1 cellular context compared by ENCODE assay signal in the genomic region with DNA sequence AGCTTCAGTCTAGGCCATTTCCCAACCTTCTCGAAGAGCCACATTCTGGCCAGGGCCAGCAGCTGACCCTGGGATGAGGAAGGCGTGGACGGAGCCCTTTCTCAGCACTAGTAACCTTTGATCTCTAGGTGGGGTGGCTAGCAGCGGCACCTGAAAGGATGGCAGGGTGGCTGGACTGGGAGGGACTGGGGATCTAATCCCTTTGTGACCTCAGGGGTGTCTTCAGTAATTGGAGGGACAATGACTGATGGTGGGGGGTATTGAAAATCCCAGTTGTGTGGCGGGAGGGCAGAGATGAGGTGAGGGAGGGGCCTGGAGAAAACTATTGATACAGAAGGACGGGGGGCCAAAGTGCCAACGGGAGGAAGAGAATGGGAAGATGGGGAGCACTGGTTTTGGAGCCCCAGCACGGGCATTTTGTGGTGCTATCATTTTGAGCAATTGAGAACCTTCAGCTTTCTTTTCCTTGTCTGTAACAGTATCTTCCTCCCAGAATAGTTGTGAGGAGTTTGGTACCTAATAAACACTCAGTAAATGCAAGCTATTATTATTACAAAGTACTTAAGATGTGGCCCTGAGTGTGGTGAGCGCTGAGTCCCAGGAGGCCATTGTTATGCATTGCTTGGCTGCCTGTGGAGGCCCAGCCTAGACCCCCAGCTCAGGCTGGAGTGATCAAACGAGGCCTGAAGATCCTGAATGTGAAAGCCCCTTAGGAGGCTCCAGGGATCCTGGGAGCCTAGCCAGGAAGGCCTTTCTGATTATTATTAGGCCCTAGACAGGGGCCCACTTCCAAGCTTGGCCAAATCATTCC.
TF ChIP-seq lines count a peak whose summit lies in the region.

No MANE protein-coding gene starts in this region.

TF ChIP-seq in HepG2, 621 proteins besides CTCF, POLR2A, EP300 and RAD21 (continued from another document):
- TF ChIP-seq ZGPAT (CRISPR knock-in tag; IDR thresholded peaks at IDR 0.05) (0 out of 2 replicates have a peak, but pooled peaks have one; percentile 43), MEIS1 (CRISPR knock-in tag; IDR thresholded peaks at IDR 0.05; ENCODE audit: borderline replicate concordance) (no peak), THAP11 (CRISPR knock-in tag; IDR thresholded peaks at IDR 0.05) (no peak), AHR (CRISPR knock-in tag; IDR thresholded peaks at IDR 0.05) (no peak), KLF11 (CRISPR knock-in tag; IDR thresholded peaks at IDR 0.05) (no peak), ERF (CRISPR knock-in tag; IDR thresholded peaks at IDR 0.05) (0 out of 2 replicates have a peak, but pooled peaks have one; percentile 29), ZNF512 (CRISPR knock-in tag; IDR thresholded peaks at IDR 0.05) (no peak), ZNF235 (CRISPR knock-in tag; IDR thresholded peaks at IDR 0.05; ENCODE audit: borderline replicate concordance) (no peak)
- TF ChIP-seq, protein P1, sequence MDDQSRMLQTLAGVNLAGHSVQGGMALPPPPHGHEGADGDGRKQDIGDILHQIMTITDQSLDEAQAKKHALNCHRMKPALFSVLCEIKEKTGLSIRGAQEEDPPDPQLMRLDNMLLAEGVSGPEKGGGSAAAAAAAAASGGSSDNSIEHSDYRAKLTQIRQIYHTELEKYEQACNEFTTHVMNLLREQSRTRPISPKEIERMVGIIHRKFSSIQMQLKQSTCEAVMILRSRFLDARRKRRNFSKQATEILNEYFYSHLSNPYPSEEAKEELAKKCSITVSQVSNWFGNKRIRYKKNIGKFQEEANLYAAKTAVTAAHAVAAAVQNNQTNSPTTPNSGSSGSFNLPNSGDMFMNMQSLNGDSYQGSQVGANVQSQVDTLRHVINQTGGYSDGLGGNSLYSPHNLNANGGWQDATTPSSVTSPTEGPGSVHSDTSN (CRISPR knock-in tag; IDR thresholded peaks at IDR 0.05; ENCODE audit: borderline replicate concordance) = no peak
